11 cellular contexts compared by ENCODE assay signal in genomic region chr9:93258419-93258817, GRCh38.
"Had no signal": no experiment of that assay in that cellular context is flagged by ENCODE, and none has a peak within 500 bp of the region (broad histone marks: within the 10 kb centered on the region; RNA-seq: fewer than 3 reads in every experiment).

No MANE protein-coding gene starts in this region.

- H3K4me3 ChIP-seq: adrenal gland, lung, pancreas, tibial artery had no signal

- H3K9me3 ChIP-seq: adrenal gland, pancreas, tibial artery had no signal

- H3K36me3 ChIP-seq: adrenal gland, tibial artery had no signal

- H3K27ac ChIP-seq: adrenal gland, pancreas, tibial artery had no signal

- ATAC-seq: pancreas; stimulated activated naive B cell treated with anti-CD40 and anti-IgM and Interleukin-4, amounts not matched to agents 10 μg/mL and 1 μg/mL and 100 μg/mL, for 72 hours; T-helper 17 cell; WTC11 had no signal

- H3K4me1 ChIP-seq: adrenal gland, tibial artery had no signal

- H3K27me3 ChIP-seq: adrenal gland, pancreas, tibial artery had no signal

- DNase-seq: activated CD4-positive, alpha-beta T cell treated with anti-CD3 and anti-CD28 coated beads, Interleukin-2, amount 10 ng/mL, durations not matched to agents 7 days and 5 days; immature natural killer cell; midbrain; stimulated activated CD4-positive, alpha-beta T cell treated with anti-CD3 and anti-CD28 coated beads, Interleukin-2, amount 100 ng/mL, for 48 hours; stimulated activated naive B cell treated with anti-CD40 and anti-IgM and Interleukin-4, amounts not matched to agents 10 μg/mL and 1 μg/mL and 100 μg/mL, for 72 hours had no signal
